In genomic region chr5:172975289-172975688, GRCh38 we compare ENCODE assay signal across 34 cellular contexts.
"Had no signal": no experiment of that assay in that cellular context is flagged by ENCODE, and none has a peak within 500 bp of the region (broad histone marks: within the 10 kb centered on the region; RNA-seq: fewer than 3 reads in every experiment).

No MANE protein-coding gene starts in this region.

- DNase-seq: Karpas-422, Kasumi-1, MG63, MM.1S, MV-4-11, NCI-H1048, NCI-H1092, NCI-H1092 treated with DMSO at 0.1 percent for 48 hours, NCI-H1105, NCI-H1105 treated with DMSO at 0.1 percent for 48 hours, NCI-H1417, NCI-H1417 treated with DMSO at 0.1 percent for 48 hours, NCI-H1436, NCI-H1436 treated with DMSO at 0.1 percent for 48 hours, NCI-H146, NCI-H1694, NCI-H1694 treated with DMSO at 0.1 percent for 48 hours, NCI-H187, NCI-H187 treated with DMSO at 0.1 percent for 48 hours, NCI-H1930, NCI-H2029, NCI-H2029 treated with DMSO at 0.1 percent for 48 hours, NCI-H2081, NCI-H2081 treated with DMSO at 0.1 percent for 48 hours, NCI-H2107, NCI-H2171, NCI-H2171 treated with DMSO at 0.1 percent for 48 hours, NCI-H2227 treated with DMSO at 0.1 percent for 48 hours, NCI-H226, NCI-H345, NCI-H446, NCI-H446 treated with DMSO at 0.1 percent for 48 hours, NCI-H510A, NCI-H510A treated with DMSO at 0.1 percent for 48 hours had no signal

- H3K27me3 ChIP-seq: MG63 had no signal

- H3K9me3 ChIP-seq: MG63 had no signal

- H3K4me3 ChIP-seq: MG63 had no signal
